Comparison of ENCODE assay signal across 1 cellular context in the genomic region with DNA sequence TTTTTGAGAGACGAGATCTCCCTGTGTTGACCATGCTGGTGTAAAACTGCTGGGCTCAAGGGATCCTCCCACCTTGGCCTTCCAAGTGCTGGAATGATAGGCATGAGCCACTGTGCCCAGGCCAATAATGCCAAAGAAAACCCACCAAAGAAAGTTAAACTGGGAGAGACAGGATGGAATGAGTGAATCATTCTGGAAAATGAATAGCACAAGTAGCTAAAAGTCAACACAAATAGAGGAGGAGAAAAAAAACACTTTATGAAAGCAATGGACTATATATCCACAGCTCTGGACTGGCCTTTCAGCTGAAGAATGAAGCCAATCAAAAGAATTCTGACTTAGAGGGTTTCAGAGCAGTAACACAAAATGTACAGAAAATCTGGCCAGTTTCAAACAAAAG.
TF ChIP-seq lines count a peak whose summit lies in the region.

No MANE protein-coding gene starts in this region.

TF ChIP-seq in SK-N-SH treated with all-trans-retinoic acid at 6 μM for 48 hours, 23 proteins besides CTCF, POLR2A, EP300 and RAD21 (continued from another document):
- TF ChIP-seq ZFP3 (CRISPR knock-in tag; IDR thresholded peaks at IDR 0.05), result no peak
- no peak for TF ChIP-seq ZFP30 (CRISPR knock-in tag; IDR thresholded peaks at IDR 0.05)
- TF ChIP-seq ZNF8 (CRISPR knock-in tag; IDR thresholded peaks at IDR 0.05), result no peak
- TF ChIP-seq CSRNP3 (CRISPR knock-in tag; IDR thresholded peaks at IDR 0.05), result no peak
